Comparison of ENCODE assay signal across 15 cellular contexts in the genomic region with DNA sequence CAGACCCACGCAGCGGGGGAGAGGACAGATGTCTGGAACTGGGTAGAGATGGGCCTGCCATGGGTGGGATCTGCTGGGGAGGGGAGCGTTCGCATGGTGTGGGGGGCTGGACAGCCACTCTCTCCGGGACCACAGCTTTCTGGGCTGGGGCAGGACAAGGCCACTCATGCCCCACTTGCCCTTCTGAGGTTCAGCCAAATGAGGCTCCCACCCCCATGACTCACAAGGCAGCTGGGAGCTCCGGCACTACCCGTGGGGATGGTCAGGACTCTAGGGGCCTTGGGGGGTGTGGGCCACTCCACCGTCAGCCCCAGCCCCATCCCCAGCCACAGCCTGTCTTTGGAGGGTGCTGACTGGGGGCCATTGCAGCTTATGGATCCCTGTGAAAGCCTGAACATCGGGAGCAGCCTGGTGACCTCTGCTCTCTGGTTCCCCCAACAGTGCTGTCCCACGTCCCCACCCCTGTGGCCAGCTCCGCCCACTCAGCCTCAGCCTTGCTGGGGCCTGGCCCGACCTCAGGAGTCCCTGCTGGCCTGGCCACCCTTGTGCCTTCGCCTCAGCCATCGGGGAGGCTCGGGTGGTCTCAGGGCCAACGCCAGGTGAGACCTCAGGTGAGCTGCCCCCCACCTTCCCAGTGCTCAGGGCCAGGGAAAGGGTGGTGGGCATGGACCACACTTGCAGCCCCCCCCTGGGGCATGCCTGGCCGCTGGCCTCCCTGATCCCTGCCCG. TPM values are rescaled to one million over a fixed set of nuclear protein-coding genes. Genes with fewer than 3 reads are reported as not detected.
DNase-seq lines count a peak whose midpoint lies in the region; ATAC-seq, FAIRE-seq and TF ChIP-seq lines count a peak whose summit lies in the region.
"Had no signal": no experiment of that assay in that cellular context is flagged by ENCODE, and none has a peak within 500 bp of the region (broad histone marks: within the 10 kb centered on the region; RNA-seq: fewer than 3 reads in every experiment).

No MANE protein-coding gene starts in this region.

- H3K4me1 Mint-ChIP-seq in GM23338 (peaks cover 9% of the 10 kb centered on the region), glutamatergic neuron (ENCODE audit: low read depth, unreplicated experiment) (peaks cover 15% of the 10 kb centered on the region)
- peaks cover 6% of the 10 kb centered on the region for H3K4me1 Mint-ChIP-seq in activated T-cell treated with anti-CD3 and anti-CD28 coated beads, Interleukin-2, amount 50 U/mL, for 4 hours (ENCODE audit: low read depth)

- H3K27ac Mint-ChIP-seq in GM23338 (no peak overlapping the region), glutamatergic neuron (ENCODE audit: unreplicated experiment) (no peak overlapping the region)
- H3K27ac Mint-ChIP-seq: endodermal cell; T-helper 1 cell treated with Interleukin-12 subunit alpha and Interleukin-12 subunit beta and Interleukin-4 antibody, amounts not matched to agents 30 μg/mL and 1 μg/mL, for 36 hours had no signal

- peak overlapping the region; percentile 70; the same call in 1 of the 2 replicates for H3K4me2 ChIP-seq in GM23338
- peak overlapping the region; percentile 32 for H3K4me2 ChIP-seq in OCI-LY7 (ENCODE audit: low read length)

- H3K4me1 ChIP-seq in GM23338 (ENCODE audit: insufficient read depth), result 0 out of 2 replicates have a peak, but pooled peaks cover 3% of the 10 kb centered on the region
- peaks cover 24% of the 10 kb centered on the region for H3K4me1 ChIP-seq in OCI-LY7 (ENCODE audit: insufficient read depth, low read length, poor library complexity, severe bottlenecking)

- H3K9me2 ChIP-seq in GM23338 (ENCODE audit: insufficient read depth) (no peaks in the 10 kb centered on the region), OCI-LY7 (ENCODE audit: insufficient read depth, low read length) (no peaks in the 10 kb centered on the region)

- peaks cover 2% of the 10 kb centered on the region; the same call in 2 of the 3 replicates for H3K9me3 Mint-ChIP-seq in GM23338
- H3K9me3 Mint-ChIP-seq in glutamatergic neuron (ENCODE audit: unreplicated experiment), result peaks cover 5% of the 10 kb centered on the region
- no peaks in the 10 kb centered on the region for H3K9me3 Mint-ChIP-seq in activated T-cell treated with anti-CD3 and anti-CD28 coated beads, Interleukin-2, amount 50 U/mL, for 4 hours
- H3K9me3 Mint-ChIP-seq: endodermal cell; T-helper 1 cell treated with Interleukin-12 subunit alpha and Interleukin-12 subunit beta and Interleukin-4 antibody, amounts not matched to agents 30 μg/mL and 1 μg/mL, for 36 hours had no signal

- peak overlapping the region; percentile 76; the same call in 1 of the 2 replicates for H2AFZ ChIP-seq in GM23338
- H2AFZ ChIP-seq in OCI-LY7 (ENCODE audit: low read length), result no peak overlapping the region

- POLR2A ChIA-PET in OCI-LY7 (lab: Charles Lee), result no interaction called here

- H4K20me1 ChIP-seq in GM23338 (replicated peaks; ENCODE audit: insufficient read depth), result no peaks in the 10 kb centered on the region; the same call in 1 of the 2 replicates
- H4K20me1 ChIP-seq in OCI-LY7 (ENCODE audit: insufficient read depth, low read length), result no peaks in the 10 kb centered on the region

- no TSS peak for BruUV-seq in OCI-LY7 (replicated peaks; lab: Mats Ljungman, UMichigan)

- no peaks in the 10 kb centered on the region for H3F3A ChIP-seq in GM23338 (replicated peaks; ENCODE audit: low read depth)

- H3K79me2 ChIP-seq in GM23338 (replicated peaks; ENCODE audit: insufficient read depth), result no peaks in the 10 kb centered on the region
- no peaks in the 10 kb centered on the region for H3K79me2 ChIP-seq in OCI-LY7 (ENCODE audit: insufficient read depth, low read depth, low read length)

- DNase-seq in GM23338 (ENCODE audit: low spot score) (no peak), OCI-LY7 (ENCODE audit: low spot score) (no peak), glutamatergic neuron (peak; percentile 18), sciatic nerve (ENCODE audit: low spot score) (no peak), GM19238 (ENCODE audit: insufficient read length, low spot score) (no peak), GM19239 (ENCODE audit: insufficient read length, low spot score) (no peak)
- DNase-seq in activated T-cell treated with anti-CD3 and anti-CD28 coated beads, Interleukin-2, amount 50 U/mL, for 4 hours, result no peak
- DNase-seq: cerebellar nuclear complex had no signal

- CTCF ChIA-PET in OCI-LY7 (lab: Charles Lee; ENCODE audit: unreplicated experiment), result interaction anchor here (0.6 to 0.7 kb wide), 2 partner anchors 303 to 356 kb away, joined by 3 to 5 read pairs; no protein-coding TSS in a partner anchor

- intact Hi-C loops in OCI-LY7 (cut with micrococcal nuclease; ENCODE audit: unreplicated experiment), result loop anchor here (1.0 to 5.0 kb wide), 4 partner anchors 70 to 351 kb away; a partner anchor contains a TSS
- intact Hi-C loops in sciatic nerve (cut with DNase I), result loop anchor here (10.0 kb wide), 1 partner anchor 422 kb away; no protein-coding TSS in a partner anchor

- H3K27me3 Mint-ChIP-seq in GM23338 (ENCODE audit: insufficient read depth, low read depth, poor library complexity), result peaks cover 6% of the 10 kb centered on the region
- H3K27me3 Mint-ChIP-seq in glutamatergic neuron (ENCODE audit: unreplicated experiment), result peaks cover 11% of the 10 kb centered on the region
- peaks cover 6% of the 10 kb centered on the region for H3K27me3 Mint-ChIP-seq in activated T-cell treated with anti-CD3 and anti-CD28 coated beads, Interleukin-2, amount 50 U/mL, for 4 hours (ENCODE audit: low read depth)

- no peaks in the 10 kb centered on the region for H3K36me3 Mint-ChIP-seq in GM23338 (ENCODE audit: low read depth)
- no peaks in the 10 kb centered on the region for H3K36me3 Mint-ChIP-seq in glutamatergic neuron (ENCODE audit: unreplicated experiment)
- no peaks in the 10 kb centered on the region for H3K36me3 Mint-ChIP-seq in activated T-cell treated with anti-CD3 and anti-CD28 coated beads, Interleukin-2, amount 50 U/mL, for 4 hours (ENCODE audit: insufficient read depth)

- no peaks in the 10 kb centered on the region for H3K27me3 ChIP-seq in GM23338 (ENCODE audit: insufficient read depth)

- FAIRE-seq in GM19239 (lab: Jason Lieb, UNC), result no peak

- H3K27ac ChIP-seq in GM23338 (ENCODE audit: low read depth) (no peak overlapping the region), OCI-LY7 (ENCODE audit: low read depth, low read length, poor library complexity, severe bottlenecking) (no peak overlapping the region)
- H3K27ac ChIP-seq: ovary, skin epidermis had no signal

- H3K4me3 ChIP-seq in GM23338, result peak overlapping the region; percentile 32; the same call in 1 of the 2 replicates
- H3K4me3 ChIP-seq in OCI-LY7 (ENCODE audit: low read depth, low read length, poor library complexity, severe bottlenecking), result no peak overlapping the region
- H3K4me3 ChIP-seq: mucosa of descending colon, ovary, skin epidermis had no signal

- ATAC-seq in GM23338, result no peak; the same call in 2 of the 3 replicates
- ATAC-seq in sciatic nerve, result peak; percentile 1
- no peak for ATAC-seq in HG03469 (IDR thresholded peaks at IDR 0.05; ENCODE audit: unreplicated experiment)
- no peak for ATAC-seq in activated T-cell treated with anti-CD3 and anti-CD28 coated beads, Interleukin-2, amount 50 U/mL, for 4 hours

- TF ChIP-seq CTCF in GM23338 (conservative IDR thresholded peaks at IDR 0.05; ENCODE audit: low read depth in 2 of 2) (no peak), OCI-LY7 (conservative IDR thresholded peaks at IDR 0.05; ENCODE audit: low read length) (no peak), glutamatergic neuron (IDR thresholded peaks at IDR 0.05; ENCODE audit: partially characterized antibody, unreplicated experiment) (no peak)

- H3K4me3 Mint-ChIP-seq in GM23338 (no peak overlapping the region), glutamatergic neuron (ENCODE audit: unreplicated experiment) (no peak overlapping the region)
- H3K4me3 Mint-ChIP-seq in activated T-cell treated with anti-CD3 and anti-CD28 coated beads, Interleukin-2, amount 50 U/mL, for 4 hours, result no peak overlapping the region
- H3K4me3 Mint-ChIP-seq: endodermal cell; T-helper 1 cell treated with Interleukin-12 subunit alpha and Interleukin-12 subunit beta and Interleukin-4 antibody, amounts not matched to agents 30 μg/mL and 1 μg/mL, for 36 hours had no signal

- H3K9me3 ChIP-seq in OCI-LY7 (ENCODE audit: low read length), result no peaks in the 10 kb centered on the region
- H3K9me3 ChIP-seq: mucosa of descending colon, ovary had no signal

- H3K36me3 ChIP-seq in GM23338 (ENCODE audit: insufficient read depth), result no peaks in the 10 kb centered on the region
- H3K36me3 ChIP-seq in OCI-LY7 (ENCODE audit: insufficient read depth, low read length), result no peaks in the 10 kb centered on the region
- H3K36me3 ChIP-seq: ovary had no signal

TF ChIP-seq in GM23338, 12 proteins besides CTCF, POLR2A, EP300 and RAD21 (continues in another document):
- TF ChIP-seq CREB1 (CRISPR knock-in tag; IDR thresholded peaks at IDR 0.05; ENCODE audit: low read depth) (no peak), EZH2phosphoT487 (IDR thresholded peaks at IDR 0.05; ENCODE audit: unreplicated experiment) (no peak), STAT1 (IDR thresholded peaks at IDR 0.05; ENCODE audit: unreplicated experiment) (no peak), ZNF114 (CRISPR knock-in tag; IDR thresholded peaks at IDR 0.05) (no peak), ZNF331 (CRISPR knock-in tag; IDR thresholded peaks at IDR 0.05; ENCODE audit: low read depth) (no peak), EZH2 (IDR thresholded peaks at IDR 0.05; ENCODE audit: low read depth, unreplicated experiment) (no peak)

RNA-seq across cellular contexts. Expression of a gene that starts 4.7 kb away (rescaled TPM):
- 0.12 and 1.0 TPM in 2 replicates for total RNA-seq in GM23338 (2014; rRNA removed; shearing (Covaris generic))
- 0.61 and 0.63 TPM in 2 replicates for polyA plus RNA-seq in GM23338 (2016; fragmentation: Nextera tagmentation; extraction: Ambion mirVana)
- total RNA-seq in OCI-LY7 (2014; rRNA removed; shearing (Covaris generic)), result not detected in 2 replicates
- total RNA-seq in OCI-LY7 (2022), result not detected in 2 replicates
- 12.6 TPM for total RNA-seq in glutamatergic neuron (ENCODE audit: unreplicated experiment)
- 1.2 TPM for total RNA-seq in sciatic nerve
- not detected for total RNA-seq in activated T-cell treated with anti-CD3 and anti-CD28 coated beads, Interleukin-2, amount 50 U/mL, for 4 hours
- total RNA-seq: mucosa of descending colon had no signal

RNA-seq across cellular contexts. Expression of a gene that starts 33.5 kb away (rescaled TPM):
- 7.9 and 13.8 TPM in 2 replicates for total RNA-seq in GM23338 (2014; rRNA removed; shearing (Covaris generic))
- 2.1 TPM in 2 replicates for polyA plus RNA-seq in GM23338 (2016; fragmentation: Nextera tagmentation; extraction: Ambion mirVana)
- not detected in 2 replicates for total RNA-seq in OCI-LY7 (2014; rRNA removed; shearing (Covaris generic))
- total RNA-seq in OCI-LY7 (2022), result not detected in 2 replicates
- total RNA-seq in glutamatergic neuron (ENCODE audit: unreplicated experiment), result 3.9 TPM
- total RNA-seq in sciatic nerve, result 0.98 TPM
- total RNA-seq in activated T-cell treated with anti-CD3 and anti-CD28 coated beads, Interleukin-2, amount 50 U/mL, for 4 hours, result under 1 TPM; 0.49 to 0.66 (median 0.56) TPM
- total RNA-seq: M059J had no signal

RNA-seq across cellular contexts. Expression of a gene that starts 50.6 kb away (rescaled TPM):
- total RNA-seq in GM23338 (2014; rRNA removed; shearing (Covaris generic)), result 18.1 and 43.4 TPM in 2 replicates
- polyA plus RNA-seq in GM23338 (2016; fragmentation: Nextera tagmentation; extraction: Ambion mirVana), result 5.4 and 7.9 TPM in 2 replicates
- 8.6 and 9.9 TPM in 2 replicates for total RNA-seq in OCI-LY7 (2014; rRNA removed; shearing (Covaris generic))
- total RNA-seq in OCI-LY7 (2022), result 8.2 and 9.4 TPM in 2 replicates
- 36.2 TPM for total RNA-seq in glutamatergic neuron (ENCODE audit: unreplicated experiment)
- total RNA-seq in sciatic nerve, result 9.8 TPM
- total RNA-seq in activated T-cell treated with anti-CD3 and anti-CD28 coated beads, Interleukin-2, amount 50 U/mL, for 4 hours, result 10 to 100 TPM; 10.2 to 14.0 (median 10.8) TPM
